9 cellular contexts compared by ENCODE assay signal in genomic region chr3:46693897-46694235, GRCh38. TPM values are rescaled to one million over a fixed set of nuclear protein-coding genes. Genes with fewer than 3 reads are reported as not detected.
A peak's percentile ranks its signal among the peaks of the same experiment; 100 is the strongest.
DNase-seq lines count a peak whose midpoint lies in the region; ATAC-seq and TF ChIP-seq lines count a peak whose summit lies in the region.
"Had no signal": no experiment of that assay in that cellular context is flagged by ENCODE, and none has a peak within 500 bp of the region (broad histone marks: within the 10 kb centered on the region; RNA-seq: fewer than 3 reads in every experiment).

No MANE protein-coding gene starts in this region.

- H3K4me3 Mint-ChIP-seq in activated CD4-positive, alpha-beta T cell treated with anti-CD3 and anti-CD28 coated beads, Interleukin-2, amount 10 ng/mL, durations not matched to agents 24 days and 14 days = peak overlapping the region; percentile 63
- H3K4me3 Mint-ChIP-seq in nephron progenitor cell = no peak overlapping the region
- H3K4me3 Mint-ChIP-seq: neural crest cell had no signal

- H3K36me3 ChIP-seq in ES-I3 (ENCODE audit: insufficient read depth, low read length) (no peaks in the 10 kb centered on the region), rectal smooth muscle tissue (ENCODE audit: control insufficient read depth, insufficient read depth, low read length) (no peaks in the 10 kb centered on the region)

- H3K27me3 ChIP-seq in rectal smooth muscle tissue (ENCODE audit: control insufficient read depth, insufficient read depth, low read length) = no peaks in the 10 kb centered on the region

- H3K4me1 ChIP-seq in ES-I3 (ENCODE audit: insufficient read depth, low read length) (peaks cover 9% of the 10 kb centered on the region; the same call in 1 of the 2 replicates), rectal smooth muscle tissue (ENCODE audit: control insufficient read depth, insufficient read depth, low read length) (peaks cover 18% of the 10 kb centered on the region)

- H3K27me3 Mint-ChIP-seq in activated CD4-positive, alpha-beta T cell treated with anti-CD3 and anti-CD28 coated beads, Interleukin-2, amount 10 ng/mL, durations not matched to agents 24 days and 14 days = peaks cover 19% of the 10 kb centered on the region
- peaks cover 23% of the 10 kb centered on the region for H3K27me3 Mint-ChIP-seq in nephron progenitor cell (ENCODE audit: low read depth, poor library complexity)

- no peak overlapping the region for H3K27ac Mint-ChIP-seq in activated CD4-positive, alpha-beta T cell treated with anti-CD3 and anti-CD28 coated beads, Interleukin-2, amount 10 ng/mL, durations not matched to agents 24 days and 14 days
- no peak overlapping the region for H3K27ac Mint-ChIP-seq in nephron progenitor cell

- peaks cover 26% of the 10 kb centered on the region for H3K4me1 Mint-ChIP-seq in activated CD4-positive, alpha-beta T cell treated with anti-CD3 and anti-CD28 coated beads, Interleukin-2, amount 10 ng/mL, durations not matched to agents 24 days and 14 days
- peaks cover 23% of the 10 kb centered on the region for H3K4me1 Mint-ChIP-seq in nephron progenitor cell

- ATAC-seq in GM18907 (IDR thresholded peaks at IDR 0.05; ENCODE audit: unreplicated experiment) (no peak), HG02642 (IDR thresholded peaks at IDR 0.05; ENCODE audit: poor library complexity, unreplicated experiment) (no peak)

- no peak for TF ChIP-seq CTCF in epithelial cell of proximal tubule (conservative IDR thresholded peaks at IDR 0.05; ENCODE audit: low read depth, low read length)
- no peak for TF ChIP-seq CTCF in nephron progenitor cell (IDR thresholded peaks at IDR 0.05)

- H3K36me3 Mint-ChIP-seq in activated CD4-positive, alpha-beta T cell treated with anti-CD3 and anti-CD28 coated beads, Interleukin-2, amount 10 ng/mL, durations not matched to agents 24 days and 14 days (ENCODE audit: low read depth) = no peaks in the 10 kb centered on the region
- H3K36me3 Mint-ChIP-seq in nephron progenitor cell (ENCODE audit: low read depth) = no peaks in the 10 kb centered on the region

- H3K9me3 Mint-ChIP-seq in activated CD4-positive, alpha-beta T cell treated with anti-CD3 and anti-CD28 coated beads, Interleukin-2, amount 10 ng/mL, durations not matched to agents 24 days and 14 days = no peaks in the 10 kb centered on the region
- no peaks in the 10 kb centered on the region for H3K9me3 Mint-ChIP-seq in nephron progenitor cell
- H3K9me3 Mint-ChIP-seq: neural crest cell had no signal

- H3K9me3 ChIP-seq in ES-I3 (ENCODE audit: control insufficient read depth, insufficient read depth, low read length) = no peaks in the 10 kb centered on the region

- H3K9ac ChIP-seq in ES-I3 (ENCODE audit: low read depth, low read length) (peak overlapping the region; percentile 55; the same call in 1 of the 2 replicates), rectal smooth muscle tissue (ENCODE audit: low read length) (no peak overlapping the region)

- H3K27ac ChIP-seq in rectal smooth muscle tissue (ENCODE audit: low read depth, low read length) = no peak overlapping the region

- intact Hi-C loops in activated CD4-positive, alpha-beta T cell treated with anti-CD3 and anti-CD28 coated beads, Interleukin-2, amount 10 ng/mL, durations not matched to agents 24 days and 14 days (cut with micrococcal nuclease) = no loop called here

- DNase-seq in activated CD4-positive, alpha-beta T cell treated with anti-CD3 and anti-CD28 coated beads, Interleukin-2, amount 10 ng/mL, durations not matched to agents 24 days and 14 days = no peak
- no peak for DNase-seq in epithelial cell of proximal tubule (ENCODE audit: low read depth)
- no peak for DNase-seq in HT-29 (ENCODE audit: low spot score)
- DNase-seq in nephron progenitor cell = no peak

- H3K4me3 ChIP-seq in epithelial cell of proximal tubule (ENCODE audit: low read depth, low read length) (peak overlapping the region; percentile 72), rectal smooth muscle tissue (ENCODE audit: low read length) (peak overlapping the region; percentile 67)

RNA-seq across cellular contexts. Expression of gene ALS2CL, which starts 0.4 kb away (rescaled TPM):
- total RNA-seq in activated CD4-positive, alpha-beta T cell treated with anti-CD3 and anti-CD28 coated beads, Interleukin-2, amount 10 ng/mL, durations not matched to agents 24 days and 14 days = 0.47 and 0.99 TPM in 2 replicates
- total RNA-seq in epithelial cell of proximal tubule = 9.0 and 17.8 TPM in 2 replicates
- total RNA-seq in HT-29 (2014; rRNA removed; shearing (Covaris generic)) = 13.2 and 14.9 TPM in 2 replicates

RNA-seq across cellular contexts. Expression of gene TMIE, which starts 7.3 kb away (rescaled TPM):
- total RNA-seq in activated CD4-positive, alpha-beta T cell treated with anti-CD3 and anti-CD28 coated beads, Interleukin-2, amount 10 ng/mL, durations not matched to agents 24 days and 14 days = 0.19 TPM in 1 of 2 replicates, not detected in the other
- not detected in 2 replicates for total RNA-seq in epithelial cell of proximal tubule
- total RNA-seq in HT-29 (2014; rRNA removed; shearing (Covaris generic)) = 0.16 and 0.18 TPM in 2 replicates
- total RNA-seq: neural crest cell had no signal

RNA-seq across cellular contexts. Expression of gene PRSS50, which starts 23.8 kb away (rescaled TPM):
- not detected in 2 replicates for total RNA-seq in activated CD4-positive, alpha-beta T cell treated with anti-CD3 and anti-CD28 coated beads, Interleukin-2, amount 10 ng/mL, durations not matched to agents 24 days and 14 days
- total RNA-seq in epithelial cell of proximal tubule = not detected in 2 replicates
- not detected in 2 replicates for total RNA-seq in HT-29 (2014; rRNA removed; shearing (Covaris generic))
